13 cellular contexts compared by ENCODE assay signal in genomic region chr5:34687269-34688011, GRCh38. TPM values are rescaled to one million over a fixed set of nuclear protein-coding genes. Genes with fewer than 3 reads are reported as not detected.
DNase-seq lines count a peak whose midpoint lies in the region; ATAC-seq and TF ChIP-seq lines count a peak whose summit lies in the region.
"Had no signal": no experiment of that assay in that cellular context is flagged by ENCODE, and none has a peak within 500 bp of the region (broad histone marks: within the 10 kb centered on the region; RNA-seq: fewer than 3 reads in every experiment).

No MANE protein-coding gene starts in this region.

- H4K20me1 ChIP-seq in PC-3 (ENCODE audit: low read length) (no peaks in the 10 kb centered on the region), fibroblast of lung (ENCODE audit: control insufficient read depth, extremely low read depth, insufficient read depth, low read length) (peaks cover 4% of the 10 kb centered on the region)

- ATAC-seq in PC-3 = no peak
- ATAC-seq: activated naive CD8-positive, alpha-beta T cell treated with anti-CD3 and anti-CD28 coated beads, Interleukin-2, amount 50 U/mL, for 24 hours had no signal

- H2AFZ ChIP-seq in PC-3 (ENCODE audit: low read length) = no peak overlapping the region
- H2AFZ ChIP-seq in fibroblast of lung (ENCODE audit: low read length) = no peak overlapping the region

- no peaks in the 10 kb centered on the region for H3K9me2 ChIP-seq in PC-3 (replicated peaks; ENCODE audit: low read length)

- no peaks in the 10 kb centered on the region for H3K27me3 Mint-ChIP-seq in osteocyte (ENCODE audit: unreplicated experiment)

- peak overlapping the region; percentile 72 for H3K27ac ChIP-seq in PC-3 (ENCODE audit: low read length)
- H3K27ac ChIP-seq in fibroblast of lung (ENCODE audit: insufficient read depth, low read length) = peak overlapping the region; percentile 0
- H3K27ac ChIP-seq: BLaER1 treated with 17β-estradiol and CSF1 and Interleukin-3, amounts not matched to agents 10 nM and 100 nM had no signal

- BruUV-seq in PC-3 (replicated peaks; lab: Mats Ljungman, UMichigan) = TSS peak; percentile 7

- intact Hi-C loops in PC-3 (cut with micrococcal nuclease) = loop anchor here (10.0 kb wide), 1 partner anchor 163 kb away; no protein-coding TSS in a partner anchor

- H3K4me3 ChIP-seq in PC-3 (ENCODE audit: low read length) (no peak overlapping the region), fibroblast of lung (replicated peaks in 1 of 4; ENCODE audit: control extremely low read depth in 1 of 4, insufficient read depth in 1 of 4, low read depth in 3 of 4, low read length in 4 of 4) (no peak overlapping the region)
- H3K4me3 ChIP-seq: BLaER1 treated with 17β-estradiol and CSF1 and Interleukin-3, amounts not matched to agents 10 nM and 100 nM had no signal

- TF ChIP-seq CTCF in PC-3 (conservative IDR thresholded peaks at IDR 0.05; ENCODE audit: low read depth, low read length) (no peak), fibroblast of lung (conservative IDR thresholded peaks at IDR 0.05 in 1 of 2, IDR thresholded peaks at IDR 0.05 in 1 of 2; ENCODE audit: low read depth in 1 of 2, low read length in 2 of 2) (no peak), osteocyte (IDR thresholded peaks at IDR 0.05) (no peak)

- CTCF ChIA-PET in PC-3 (lab: Charles Lee) = interaction anchor here (1.0 kb wide), 1 partner anchor 30 kb away, joined by 5 read pairs; no protein-coding TSS in a partner anchor

- peak overlapping the region; percentile 27; the same call in 1 of the 2 replicates for H3K4me2 ChIP-seq in PC-3 (ENCODE audit: low read length)
- no peak overlapping the region for H3K4me2 ChIP-seq in fibroblast of lung (ENCODE audit: extremely low read depth, insufficient read depth, low read length)

- POLR2A ChIA-PET in PC-3 (lab: Charles Lee; ENCODE audit: unreplicated experiment) = no interaction called here

- peaks cover 68% of the 10 kb centered on the region for H3K4me1 Mint-ChIP-seq in osteocyte (ENCODE audit: unreplicated experiment)

- DNase-seq in AG20443 (ENCODE audit: low spot score) = peak; percentile 11
- DNase-seq in PC-3 = no peak
- peak in 1 of 2 donors; percentile 95 for DNase-seq in fibroblast of lung (ENCODE audit: low read depth in 2 of 2)
- no peak for DNase-seq in osteocyte (ENCODE audit: extremely low spot score, unreplicated experiment)
- no peak for DNase-seq in activated naive CD4-positive, alpha-beta T cell (lab: John Stamatoyannopoulos, UW)
- DNase-seq in NCI-H748 treated with DMSO at 0.1 percent for 48 hours (lab: John Stamatoyannopoulos, UW) = no peak
- DNase-seq in SW480 (ENCODE audit: low spot score) = no peak
- DNase-seq in HUDEP-2 (lab: John Stamatoyannopoulos, UW; ENCODE audit: unreplicated experiment in 76 of 76) = no peak
- DNase-seq: activated CD4-positive, alpha-beta T cell treated with anti-CD3 and anti-CD28 coated beads for 48 hours; activated naive CD8-positive, alpha-beta T cell treated with anti-CD3 and anti-CD28 coated beads, Interleukin-2, amount 50 U/mL, for 24 hours; glutamatergic neuron; NCI-H1930 had no signal

- H3K36me3 ChIP-seq in PC-3 (ENCODE audit: low read depth, low read length) = peaks cover 29% of the 10 kb centered on the region
- H3K36me3 ChIP-seq in fibroblast of lung (ENCODE audit: control insufficient read depth, insufficient read depth, low read length) = peaks cover 7% of the 10 kb centered on the region

- H3K4me1 ChIP-seq in PC-3 (ENCODE audit: insufficient read depth, low read length) = peaks cover 48% of the 10 kb centered on the region
- peaks cover 18% of the 10 kb centered on the region for H3K4me1 ChIP-seq in fibroblast of lung (ENCODE audit: control insufficient read depth, extremely low read depth, insufficient read depth, low read length)

- no peaks in the 10 kb centered on the region for H3F3A ChIP-seq in PC-3 (ENCODE audit: low read length, unreplicated experiment)

- H3K36me3 Mint-ChIP-seq in osteocyte (ENCODE audit: unreplicated experiment) = peaks cover 26% of the 10 kb centered on the region

- 0 out of 2 replicates have a peak overlapping the region, but pooled peaks have one; percentile 4 for H3K9ac ChIP-seq in PC-3 (ENCODE audit: low read length)
- no peak overlapping the region for H3K9ac ChIP-seq in fibroblast of lung (ENCODE audit: insufficient read depth, low read length)
- H3K9ac ChIP-seq: BLaER1 treated with 17β-estradiol and CSF1 and Interleukin-3, amounts not matched to agents 10 nM and 100 nM had no signal

- H3K27me3 ChIP-seq in PC-3 (ENCODE audit: low read length) (no peaks in the 10 kb centered on the region), fibroblast of lung (ENCODE audit: control insufficient read depth, insufficient read depth, low read length) (no peaks in the 10 kb centered on the region)
- H3K27me3 ChIP-seq: BLaER1 treated with 17β-estradiol and CSF1 and Interleukin-3, amounts not matched to agents 10 nM and 100 nM had no signal

- peak overlapping the region; percentile 82 for H3K27ac Mint-ChIP-seq in osteocyte (ENCODE audit: unreplicated experiment)
- H3K27ac Mint-ChIP-seq: activated naive CD8-positive, alpha-beta T cell treated with anti-CD3 and anti-CD28 coated beads, Interleukin-2, amount 50 U/mL, for 24 hours had no signal

- no peaks in the 10 kb centered on the region for H3K9me3 Mint-ChIP-seq in osteocyte (ENCODE audit: unreplicated experiment)
- H3K9me3 Mint-ChIP-seq: activated naive CD8-positive, alpha-beta T cell treated with anti-CD3 and anti-CD28 coated beads, Interleukin-2, amount 50 U/mL, for 24 hours had no signal

- H3K9me3 ChIP-seq in PC-3 (ENCODE audit: low read length) (no peaks in the 10 kb centered on the region), fibroblast of lung (ENCODE audit: control insufficient read depth, insufficient read depth, low read depth, low read length) (no peaks in the 10 kb centered on the region)

- peaks cover 85% of the 10 kb centered on the region for H3K79me2 ChIP-seq in PC-3 (ENCODE audit: low read length)
- peaks cover 93% of the 10 kb centered on the region for H3K79me2 ChIP-seq in fibroblast of lung (ENCODE audit: control insufficient read depth, insufficient read depth, low read length)

- no peak overlapping the region for H3K4me3 Mint-ChIP-seq in osteocyte (ENCODE audit: unreplicated experiment)
- H3K4me3 Mint-ChIP-seq: activated naive CD8-positive, alpha-beta T cell treated with anti-CD3 and anti-CD28 coated beads, Interleukin-2, amount 50 U/mL, for 24 hours had no signal

RNA-seq across cellular contexts. Expression of gene RAI14, which starts 31.3 kb away (rescaled TPM):
- total RNA-seq in PC-3 (2014; rRNA removed) = 54.4 and 73.5 TPM in 2 replicates
- total RNA-seq in fibroblast of lung = 82.7 and 125 TPM in 2 replicates
- 98.7 and 128 TPM in 2 replicates for polyA plus RNA-seq in fibroblast of lung
- 98.4 and 101 TPM in 2 replicates for polyA plus RNA-seq in fibroblast of lung (2012)
- 542 and 706 TPM in 2 replicates for polyA minus RNA-seq in fibroblast of lung (ENCODE audit: low replicate concordance)
- total RNA-seq in osteocyte = 130 and 138 TPM in 2 replicates
